Comparison of ENCODE assay signal across 1 cellular context in the genomic region with DNA sequence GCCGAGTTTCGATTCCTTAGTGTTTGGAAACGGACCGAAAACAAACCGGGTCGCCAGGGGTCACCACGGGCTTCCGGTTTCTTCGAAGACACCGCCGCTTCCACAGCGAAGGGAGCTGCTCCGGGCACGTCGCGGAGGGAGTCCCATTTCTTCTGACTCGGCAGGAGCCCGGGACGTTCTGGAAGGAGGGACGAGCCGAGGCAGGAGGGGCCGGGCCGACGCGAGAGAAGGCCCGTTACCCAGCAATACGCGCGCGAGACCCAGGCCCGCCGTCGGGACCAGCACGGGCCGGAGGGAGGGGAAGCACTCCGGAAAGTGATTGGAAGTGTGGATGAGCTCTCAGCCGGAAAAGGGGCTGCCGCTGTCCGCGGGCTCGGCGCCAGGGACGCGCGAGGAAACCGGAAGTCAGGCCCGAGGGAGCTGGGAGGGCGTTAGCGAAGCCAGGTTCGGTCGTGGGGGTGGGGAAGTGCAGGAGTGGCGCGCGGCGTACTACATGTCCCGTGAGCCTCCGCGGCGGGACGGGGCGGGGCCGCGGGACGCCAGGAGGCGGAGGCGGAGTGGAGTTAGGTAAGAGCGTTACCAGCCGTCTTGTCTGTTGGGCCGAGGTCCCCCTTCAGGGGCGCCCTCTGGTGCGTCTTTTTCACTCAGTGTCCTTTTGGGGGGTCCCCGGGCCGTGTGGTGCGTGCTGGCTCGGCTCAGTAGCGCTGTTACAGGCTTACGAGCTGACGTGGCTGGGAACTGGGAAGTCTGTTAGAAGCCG.
TF ChIP-seq lines count a peak whose summit lies in the region.

A gene with protein sequence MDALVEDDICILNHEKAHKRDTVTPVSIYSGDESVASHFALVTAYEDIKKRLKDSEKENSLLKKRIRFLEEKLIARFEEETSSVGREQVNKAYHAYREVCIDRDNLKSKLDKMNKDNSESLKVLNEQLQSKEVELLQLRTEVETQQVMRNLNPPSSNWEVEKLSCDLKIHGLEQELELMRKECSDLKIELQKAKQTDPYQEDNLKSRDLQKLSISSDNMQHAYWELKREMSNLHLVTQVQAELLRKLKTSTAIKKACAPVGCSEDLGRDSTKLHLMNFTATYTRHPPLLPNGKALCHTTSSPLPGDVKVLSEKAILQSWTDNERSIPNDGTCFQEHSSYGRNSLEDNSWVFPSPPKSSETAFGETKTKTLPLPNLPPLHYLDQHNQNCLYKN (minus strand): TSS at position 188 of the 760 bp plus-strand sequence. CDS start 8,207 bp downstream, outside the sequence.
A gene with protein sequence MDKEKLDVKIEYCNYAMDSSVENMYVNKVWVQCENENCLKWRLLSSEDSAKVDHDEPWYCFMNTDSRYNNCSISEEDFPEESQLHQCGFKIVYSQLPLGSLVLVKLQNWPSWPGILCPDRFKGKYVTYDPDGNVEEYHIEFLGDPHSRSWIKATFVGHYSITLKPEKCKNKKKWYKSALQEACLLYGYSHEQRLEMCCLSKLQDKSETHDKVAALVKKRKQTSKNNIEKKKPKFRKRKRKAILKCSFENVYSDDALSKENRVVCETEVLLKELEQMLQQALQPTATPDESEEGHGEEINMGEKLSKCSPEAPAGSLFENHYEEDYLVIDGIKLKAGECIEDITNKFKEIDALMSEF (plus strand): TSS at position 85 of the 760 bp plus-strand sequence. CDS start 64,348 bp downstream, outside the sequence.

TF ChIP-seq in IMR-90, 13 proteins besides CTCF, POLR2A, EP300 and RAD21:
- TF ChIP-seq CHD1 (IDR thresholded peaks at IDR 0.05; ENCODE audit: low read depth, low read length) (peak; percentile 36; the same call in 1 of the 2 replicates), FOS (IDR thresholded peaks at IDR 0.05; ENCODE audit: low read depth, low read length) (no peak), SMC3 (IDR thresholded peaks at IDR 0.05; ENCODE audit: low read depth, low read length) (no peak), CEBPB (IDR thresholded peaks at IDR 0.05; ENCODE audit: low read depth, low read length) (peak; percentile 68; the same call in 1 of the 2 replicates), MAZ (IDR thresholded peaks at IDR 0.05; ENCODE audit: borderline replicate concordance, low read depth, low read length) (peak; percentile 81; the same call in 1 of the 2 replicates), NFE2L2 (IDR thresholded peaks at IDR 0.05; ENCODE audit: low read depth, low read length) (0 out of 2 replicates have a peak, but pooled peaks have one; percentile 1)
